Comparison of ENCODE assay signal across 1 cellular context in the genomic region with DNA sequence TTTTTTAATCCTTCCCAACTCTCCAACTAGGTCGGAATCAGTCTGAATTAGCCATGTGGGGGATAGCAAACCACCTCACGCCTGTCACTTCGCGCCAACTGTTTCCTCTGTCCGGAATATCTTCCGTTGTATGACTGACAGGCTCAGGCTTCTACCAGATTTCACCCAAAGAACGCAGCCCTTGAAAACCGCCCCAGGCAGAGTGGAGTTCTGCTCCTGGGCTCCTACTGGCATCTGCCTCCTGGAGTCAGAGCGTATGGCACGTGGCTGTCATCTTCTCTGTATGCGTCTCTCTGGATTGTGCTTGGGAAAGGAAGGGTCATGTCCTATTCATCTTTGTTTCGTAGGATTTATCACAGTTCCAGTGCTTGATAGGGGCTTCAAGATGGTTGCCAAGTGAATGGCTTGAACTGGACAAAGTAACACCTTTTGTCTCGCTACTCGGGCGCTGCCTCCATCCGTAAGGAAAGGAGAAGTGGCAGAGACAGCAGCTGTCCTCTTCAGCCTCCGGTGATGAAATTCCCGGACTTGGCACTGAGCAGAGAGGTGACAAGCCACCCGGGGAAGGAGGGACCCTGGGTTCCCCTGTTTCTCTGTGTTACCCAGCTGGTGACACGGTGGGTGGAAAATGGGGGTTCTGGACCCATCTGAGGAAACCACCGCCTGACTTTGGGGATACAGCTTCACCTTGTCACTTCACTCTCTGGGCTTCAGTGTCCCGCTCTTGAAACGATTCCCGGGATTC.
TF ChIP-seq lines count a peak whose summit lies in the region.

No MANE protein-coding gene starts in this region.

TF ChIP-seq in HepG2, 621 proteins besides CTCF, POLR2A, EP300 and RAD21:
- no peak for TF ChIP-seq CSRNP2 (CRISPR knock-in tag; conservative IDR thresholded peaks at IDR 0.05; ENCODE audit: low read depth)
- TF ChIP-seq ZNF788 (CRISPR knock-in tag; IDR thresholded peaks at IDR 0.05; ENCODE audit: borderline replicate concordance): no peak
- TF ChIP-seq ZBTB3 (CRISPR knock-in tag; IDR thresholded peaks at IDR 0.05; ENCODE audit: borderline replicate concordance, low read depth): no peak
- no peak for TF ChIP-seq PHF21A (CRISPR knock-in tag; IDR thresholded peaks at IDR 0.05)
